Comparison of ENCODE assay signal across 8 cellular contexts in genomic region chr21:43399595-43400015, GRCh38. TPM values are rescaled to one million over a fixed set of nuclear protein-coding genes. Genes with fewer than 3 reads are reported as not detected.
DNase-seq lines count a peak whose midpoint lies in the region; ATAC-seq lines count a peak whose summit lies in the region.
"Not testable (repeated sequence)": the region's sequence is repeated elsewhere in the genome, so short reads cannot be mapped to it uniquely, and the experiment has no call there.
"Had no signal": no experiment of that assay in that cellular context is flagged by ENCODE, and none has a peak within 500 bp of the region (broad histone marks: within the 10 kb centered on the region; RNA-seq: fewer than 3 reads in every experiment).

No MANE protein-coding gene starts in this region.

- H3K27ac Mint-ChIP-seq in T-cell; activated T-cell treated with anti-CD3 and anti-CD28 coated beads, Interleukin-2, amount 50 U/mL, for 72 hours; naive B cell: not testable (repeated sequence)

- not testable (repeated sequence) for H3K4me3 Mint-ChIP-seq in T-cell; activated T-cell treated with anti-CD3 and anti-CD28 coated beads, Interleukin-2, amount 50 U/mL, for 72 hours; naive B cell

- intact Hi-C loops in Right ventricle myocardium superior (cut with DNase I) = not testable (repeated sequence)

- POLR2A ChIA-PET in T-cell (lab: Charles Lee) = not testable (repeated sequence)

- H3K36me3 Mint-ChIP-seq in T-cell; activated T-cell treated with anti-CD3 and anti-CD28 coated beads, Interleukin-2, amount 50 U/mL, for 72 hours (ENCODE audit: insufficient read depth in 2 of 2); naive B cell: not testable (repeated sequence)

- H3K27me3 Mint-ChIP-seq in T-cell; activated T-cell treated with anti-CD3 and anti-CD28 coated beads, Interleukin-2, amount 50 U/mL, for 72 hours (ENCODE audit: low read depth); naive B cell: not testable (repeated sequence)

- ATAC-seq in GM18907 (IDR thresholded peaks at IDR 0.05; ENCODE audit: unreplicated experiment) = peak; percentile 61
- peak; percentile 51 for ATAC-seq in HG03097 (IDR thresholded peaks at IDR 0.05; ENCODE audit: low FRiP score, unreplicated experiment)
- ATAC-seq in T-cell (replicated peaks in 1 of 4) = peak; percentile 60 to 69 (median 60)
- ATAC-seq in activated T-cell treated with anti-CD3 and anti-CD28 coated beads, Interleukin-2, amount 50 U/mL, for 72 hours (replicated peaks in 1 of 2) = peak; percentile 51 to 61
- ATAC-seq in Right ventricle myocardium superior (ENCODE audit: poor library complexity) = peak; percentile 62
- peak; percentile 73 to 77 for ATAC-seq in naive B cell (ENCODE audit: low read depth in 2 of 2)
- peak; percentile 55 for ATAC-seq in stimulated activated naive CD8-positive, alpha-beta T cell treated with anti-CD3 and anti-CD28 coated beads, Interleukin-15, Interleukin-2, amounts not matched to agents 100 U/mL and 50 U/mL, for 24 hours

- not testable (repeated sequence) for H3K4me1 Mint-ChIP-seq in T-cell; activated T-cell treated with anti-CD3 and anti-CD28 coated beads, Interleukin-2, amount 50 U/mL, for 72 hours (ENCODE audit: low read depth); naive B cell

- H3K9me3 Mint-ChIP-seq in T-cell; activated T-cell treated with anti-CD3 and anti-CD28 coated beads, Interleukin-2, amount 50 U/mL, for 72 hours; naive B cell: not testable (repeated sequence)

- CTCF ChIA-PET in T-cell (lab: Charles Lee) = not testable (repeated sequence)

- DNase-seq in T-cell; activated T-cell treated with anti-CD3 and anti-CD28 coated beads, Interleukin-2, amount 50 U/mL, for 72 hours; Right ventricle myocardium superior; naive B cell; stimulated activated naive CD8-positive, alpha-beta T cell treated with anti-CD3 and anti-CD28 coated beads, Interleukin-15, Interleukin-2, amounts not matched to agents 100 U/mL and 50 U/mL, for 24 hours: not testable (repeated sequence)

RNA-seq across cellular contexts. Expression of gene SIK1, which starts 27.3 kb away (rescaled TPM):
- total RNA-seq in T-cell (100 to 1,000 TPM in 2 of 5 donors, 1 to 10 TPM in 3; 1.7 to 405 (median 6.9) TPM), Right ventricle myocardium superior (7.7 TPM)
- total RNA-seq in activated T-cell treated with anti-CD3 and anti-CD28 coated beads, Interleukin-2, amount 50 U/mL, for 72 hours = 1 to 10 TPM; 5.1 to 6.7 TPM
- polyA plus RNA-seq in naive B cell (ENCODE audit: low read depth in 6 of 6) = 1 to 10 TPM; 2.1 to 6.6 (median 3.8) TPM
- polyA plus RNA-seq: CD4-positive, alpha-beta memory T cell had no signal
